8 cellular contexts compared by ENCODE assay signal in genomic region chr22:35257321-35258143, GRCh38. TPM values are rescaled to one million over a fixed set of nuclear protein-coding genes. Genes with fewer than 3 reads are reported as not detected.
DNase-seq lines count a peak whose midpoint lies in the region; ATAC-seq and TF ChIP-seq lines count a peak whose summit lies in the region.

HMGXB4 (plus strand) TSS chr22:35257493; CDS start chr22:35262391, 4,898 bp downstream.

- 0 to 1% methylated on average over 84 of the region's 84 CpGs for WGBS in ectodermal cell, 2 experiments
- 0 to 1% methylated on average over 40 to 58 of the region's 84 CpGs for WGBS in lower leg skin, 2 donors

- H3K4me1 Mint-ChIP-seq in CD4-positive, alpha-beta T cell (ENCODE audit: low read depth) = peaks cover 31% of the 10 kb centered on the region
- peaks cover 23% of the 10 kb centered on the region for H3K4me1 Mint-ChIP-seq in activated CD8-positive, alpha-beta T cell treated with anti-CD3 and anti-CD28 coated beads for 36 hours (ENCODE audit: low read depth)

- peak within 1 kb of the TSS; percentile 85 for H3K27ac ChIP-seq in CD4-positive, alpha-beta T cell (ENCODE audit: low read depth, low read length)
- peak within 1 kb of the TSS; percentile 79 for H3K27ac ChIP-seq in ectodermal cell (ENCODE audit: insufficient read depth, low read depth, low read length, poor library complexity, severe bottlenecking)

- H3K9me3 ChIP-seq in CD4-positive, alpha-beta T cell (ENCODE audit: control insufficient read depth, low read length) = no peaks in the 10 kb centered on the region
- H3K9me3 ChIP-seq in ectodermal cell (ENCODE audit: control insufficient read depth, low read length) = no peaks in the 10 kb centered on the region

- intact Hi-C loops in CD4-positive, alpha-beta T cell (cut with DNase I, micrococcal nuclease) = loop anchor here (1.0 to 5.0 kb wide), 5 partner anchors 40 to 1520 kb away; partner anchors contain the start of genes TOM1 (in 2 of the 2) and IFT27 (in 1 of the 2)
- intact Hi-C loops in activated CD8-positive, alpha-beta T cell treated with anti-CD3 and anti-CD28 coated beads for 36 hours (cut with micrococcal nuclease) = no loop called here
- intact Hi-C loops in lower leg skin (cut with DNase I; ENCODE audit: low total_unique reads) = no loop called here

- H3K4me3 Mint-ChIP-seq in CD4-positive, alpha-beta T cell = peak within 1 kb of the TSS; percentile 94
- H3K4me3 Mint-ChIP-seq in activated CD8-positive, alpha-beta T cell treated with anti-CD3 and anti-CD28 coated beads for 36 hours = peak within 1 kb of the TSS; percentile 92

- no peaks in the 10 kb centered on the region for H3K27me3 Mint-ChIP-seq in CD4-positive, alpha-beta T cell
- H3K27me3 Mint-ChIP-seq in activated CD8-positive, alpha-beta T cell treated with anti-CD3 and anti-CD28 coated beads for 36 hours = no peaks in the 10 kb centered on the region

- DNase-seq in CD4-positive, alpha-beta T cell = peak; percentile 77 to 85 (median 81)
- peak; percentile 46 for DNase-seq in NCI-H82 treated with DMSO at 0.1 percent for 48 hours (lab: John Stamatoyannopoulos, UW; ENCODE audit: unreplicated experiment)
- DNase-seq in activated CD8-positive, alpha-beta T cell treated with anti-CD3 and anti-CD28 coated beads for 36 hours = peak; percentile 90
- DNase-seq in lower leg skin (ENCODE audit: low spot score in 2 of 2) = peak; percentile 79 to 97
- DNase-seq in stimulated activated CD4-positive, alpha-beta T cell treated with anti-CD3 and anti-CD28 coated beads, Interleukin-4, amount 100 ng/mL, for 4 hours = peak; percentile 80 to 87

- H3K36me3 Mint-ChIP-seq in CD4-positive, alpha-beta T cell (ENCODE audit: low read depth) = peaks cover 13% of the 10 kb centered on the region
- peaks cover 17% of the 10 kb centered on the region for H3K36me3 Mint-ChIP-seq in activated CD8-positive, alpha-beta T cell treated with anti-CD3 and anti-CD28 coated beads for 36 hours (ENCODE audit: low read depth)

- peak within 1 kb of the TSS; percentile 94 for H3K27ac Mint-ChIP-seq in CD4-positive, alpha-beta T cell
- H3K27ac Mint-ChIP-seq in activated CD8-positive, alpha-beta T cell treated with anti-CD3 and anti-CD28 coated beads for 36 hours = peak within 1 kb of the TSS; percentile 94

- peaks cover 6% of the 10 kb centered on the region for H3K36me3 ChIP-seq in ectodermal cell (ENCODE audit: control insufficient read depth, insufficient read depth, low read length)

- POLR2A ChIA-PET in CD4-positive, alpha-beta T cell (lab: Charles Lee) = interaction anchor here (0.6 to 2.4 kb wide), 11 partner anchors 10 to 93 kb away, joined by 3 to 66 read pairs (median 6); partner anchors contain the start of gene TOM1
- POLR2A ChIA-PET in activated CD8-positive, alpha-beta T cell treated with anti-CD3 and anti-CD28 coated beads for 36 hours (lab: Charles Lee) = interaction anchor here (0.6 to 3.0 kb wide), 15 partner anchors 9 to 284 kb away, joined by 3 to 15 read pairs (median 3); partner anchors contain the start of gene TOM1

- CTCF ChIA-PET in CD4-positive, alpha-beta T cell (lab: Charles Lee) = interaction anchor here (0.8 to 2.2 kb wide), 6 partner anchors 8 to 56 kb away, joined by 3 to 12 read pairs (median 4); partner anchors contain the start of gene TOM1
- CTCF ChIA-PET in activated CD8-positive, alpha-beta T cell treated with anti-CD3 and anti-CD28 coated beads for 36 hours (lab: Charles Lee) = interaction anchor here (1.0 to 2.8 kb wide), 4 partner anchors 9 to 54 kb away, joined by 3 to 12 read pairs (median 4); partner anchors contain the start of gene TOM1

- H3K27me3 ChIP-seq in CD4-positive, alpha-beta T cell (ENCODE audit: control insufficient read depth, insufficient read depth, low read length) = no peaks in the 10 kb centered on the region
- H3K27me3 ChIP-seq in ectodermal cell (ENCODE audit: control insufficient read depth, insufficient read depth, low read length, poor library complexity, severe bottlenecking) = no peaks in the 10 kb centered on the region

- no peaks in the 10 kb centered on the region for H3K9me3 Mint-ChIP-seq in CD4-positive, alpha-beta T cell
- no peaks in the 10 kb centered on the region for H3K9me3 Mint-ChIP-seq in activated CD8-positive, alpha-beta T cell treated with anti-CD3 and anti-CD28 coated beads for 36 hours

- H3K4me3 ChIP-seq in ectodermal cell (ENCODE audit: insufficient read depth, low read depth, low read length) = peak within 1 kb of the TSS; percentile 68
- peak within 1 kb of the TSS; percentile 78 for H3K4me3 ChIP-seq in lower leg skin (ENCODE audit: low read depth, poor library complexity, severe bottlenecking)

- TF ChIP-seq CTCF in CD4-positive, alpha-beta T cell (IDR thresholded peaks at IDR 0.05) = peak; percentile 15
- no peak for TF ChIP-seq CTCF in activated CD8-positive, alpha-beta T cell treated with anti-CD3 and anti-CD28 coated beads for 36 hours (IDR thresholded peaks at IDR 0.05)
- no peak for TF ChIP-seq CTCF in lower leg skin (IDR thresholded peaks at IDR 0.05)

- TF ChIP-seq POLR2A in lower leg skin (IDR thresholded peaks at IDR 0.05) = no peak

- peak; percentile 93 for ATAC-seq in CD4-positive, alpha-beta T cell (ENCODE audit: poor library complexity)
- peak; percentile 86 for ATAC-seq in GM19372 (IDR thresholded peaks at IDR 0.05; ENCODE audit: low read depth, unreplicated experiment)
- ATAC-seq in HG03521 (IDR thresholded peaks at IDR 0.05; ENCODE audit: unreplicated experiment) = peak; percentile 82
- peak; percentile 95 for ATAC-seq in activated CD8-positive, alpha-beta T cell treated with anti-CD3 and anti-CD28 coated beads for 36 hours

- H3K4me1 ChIP-seq in ectodermal cell (ENCODE audit: control insufficient read depth, insufficient read depth, low read length) = no peaks in the 10 kb centered on the region

RNA-seq across cellular contexts. Expression of gene HMGXB4, which starts in this region (rescaled TPM):
- total RNA-seq in CD4-positive, alpha-beta T cell = 10 to 100 TPM; 41.4 to 44.1 TPM
- total RNA-seq in activated CD8-positive, alpha-beta T cell treated with anti-CD3 and anti-CD28 coated beads for 36 hours = 10 to 100 TPM; 33.7 to 38.2 TPM
- polyA plus RNA-seq in ectodermal cell (2013, experiment 1 of 4) = 80.4 TPM
- 66.9 TPM for polyA plus RNA-seq in ectodermal cell (2013, experiment 2 of 4)
- polyA plus RNA-seq in ectodermal cell (2013, experiment 3 of 4) = 56.9 TPM
- 59.5 TPM for polyA plus RNA-seq in ectodermal cell (2013, experiment 4 of 4)
- 10 to 100 TPM; 15.1 to 28.3 (median 18.6) TPM for total RNA-seq in lower leg skin

Comparison
In these comparisons a context has a peak if more than half of its experiments do, and no peak if none do; other contexts are left out.
1. Peak in every context shown above with its lines: DNase-seq, ATAC-seq, H3K4me3 ChIP-seq and H3K27ac ChIP-seq.
2. intact Hi-C loops: an anchor here in CD4-positive, alpha-beta T cell (1.0 to 5.0 kb wide); none called in activated CD8-positive, alpha-beta T cell treated with anti-CD3 and anti-CD28 coated beads for 36 hours and lower leg skin.